ENCODE assay signal across 11 cellular contexts in genomic region chr1:168827557-168827956, GRCh38.
"Had no signal": no experiment of that assay in that cellular context is flagged by ENCODE, and none has a peak within 500 bp of the region (broad histone marks: within the 10 kb centered on the region; RNA-seq: fewer than 3 reads in every experiment).

No MANE protein-coding gene starts in this region.

- H3K9me3 ChIP-seq: HAP-1 had no signal

- H2AFZ ChIP-seq: GM23248, GM23338 had no signal

- H3K4me3 ChIP-seq: GM23248, GM23338, HAP-1 had no signal

- H3K36me3 ChIP-seq: HAP-1 had no signal

- H3K4me2 ChIP-seq: GM23338 had no signal

- H3K9ac ChIP-seq: GM23248 had no signal

- FAIRE-seq: H1, H54 had no signal

- ATAC-seq: GM23338, HCT116 had no signal

- DNase-seq: GM23248, GOT3, H7, H9, HCEC 1CT, HFFc6 had no signal

- H3K27ac ChIP-seq: GM23248 had no signal
